Comparison of ENCODE assay signal across 9 cellular contexts in the genomic region with DNA sequence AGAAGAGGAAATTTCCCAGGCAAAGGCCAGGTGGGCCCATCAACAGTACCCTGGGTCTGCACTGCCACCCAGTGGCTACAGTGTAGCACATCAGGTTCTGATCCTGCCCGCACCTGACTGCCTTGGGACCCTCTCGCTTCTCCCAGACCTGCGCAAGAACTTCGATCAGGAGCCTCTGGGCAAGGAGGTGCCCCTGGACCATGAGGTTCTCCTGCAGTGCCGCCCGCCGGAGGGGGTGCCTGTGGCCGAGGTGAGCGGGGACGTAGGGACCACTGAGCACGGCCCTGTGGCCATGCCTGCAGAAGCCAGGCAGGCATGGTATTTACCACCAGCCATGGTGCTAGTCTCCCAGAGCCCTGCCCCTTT. TPM values are rescaled to one million over a fixed set of nuclear protein-coding genes. Genes with fewer than 3 reads are reported as not detected.
DNase-seq lines count a peak whose midpoint lies in the region; ATAC-seq and TF ChIP-seq lines count a peak whose summit lies in the region.
"Had no signal": no experiment of that assay in that cellular context is flagged by ENCODE, and none has a peak within 500 bp of the region (broad histone marks: within the 10 kb centered on the region; RNA-seq: fewer than 3 reads in every experiment).

No MANE protein-coding gene starts in this region.

- WGBS in gastroesophageal sphincter (ENCODE audit: low coverage in 1 of 2), 2 donors = 0% methylated on average over 1 of the region's 11 CpGs; no CpG with 5 or more reads in 1 of the 2 donors

- H3K27ac ChIP-seq in gastroesophageal sphincter = no peak overlapping the region
- H3K27ac ChIP-seq in CD4-positive, alpha-beta memory T cell (ENCODE audit: low read depth, low read length) = no peak overlapping the region

- no peaks in the 10 kb centered on the region for H3K4me1 Mint-ChIP-seq in CD4-positive, alpha-beta memory T cell
- H3K4me1 Mint-ChIP-seq: CD4-positive, CD25-positive, alpha-beta regulatory T cell had no signal

- no peak for TF ChIP-seq POLR2A in gastroesophageal sphincter (IDR thresholded peaks at IDR 0.05)

- POLR2A ChIA-PET in CD4-positive, alpha-beta memory T cell (lab: Charles Lee; ENCODE audit: partially characterized antibody) = no interaction called here

- peaks cover 0 to 16% of the 10 kb centered on the region in 2 donors for H3K36me3 ChIP-seq in gastroesophageal sphincter
- no peaks in the 10 kb centered on the region for H3K36me3 ChIP-seq in CD4-positive, alpha-beta memory T cell (ENCODE audit: insufficient read depth, low read length)

- TF ChIP-seq CTCF in gastroesophageal sphincter (IDR thresholded peaks at IDR 0.05) = peak in 3 of 4 experiments; percentile 79 to 80 (median 79)

- H3K4me3 Mint-ChIP-seq in CD4-positive, alpha-beta memory T cell = no peak overlapping the region
- H3K4me3 Mint-ChIP-seq: CD4-positive, CD25-positive, alpha-beta regulatory T cell had no signal

- no peaks in the 10 kb centered on the region for H3K4me1 ChIP-seq in gastroesophageal sphincter
- no peaks in the 10 kb centered on the region for H3K4me1 ChIP-seq in CD4-positive, alpha-beta memory T cell (ENCODE audit: insufficient read depth, low read length)

- intact Hi-C loops in posterior cingulate gyrus (cut with DNase I) = loop anchor here (1.0 to 2.0 kb wide), 2 partner anchors 360 to 382 kb away; no protein-coding TSS in a partner anchor
- intact Hi-C loops in CD4-positive, alpha-beta memory T cell (cut with micrococcal nuclease) = no loop called here

- ATAC-seq in gastroesophageal sphincter (peak; percentile 69), HG02678 (IDR thresholded peaks at IDR 0.05; ENCODE audit: unreplicated experiment) (no peak)

- no peak overlapping the region for H3K4me3 ChIP-seq in gastroesophageal sphincter
- H3K4me3 ChIP-seq in CD4-positive, alpha-beta memory T cell (ENCODE audit: low read length in 2 of 2) = no peak overlapping the region

- H3K27me3 ChIP-seq in gastroesophageal sphincter = no peaks in the 10 kb centered on the region
- H3K27me3 ChIP-seq in CD4-positive, alpha-beta memory T cell (ENCODE audit: insufficient read depth, low read length) = no peaks in the 10 kb centered on the region

- H3K9me3 ChIP-seq in gastroesophageal sphincter = no peaks in the 10 kb centered on the region
- H3K9me3 ChIP-seq in CD4-positive, alpha-beta memory T cell (ENCODE audit: control insufficient read depth in 1 of 2, low read length in 2 of 2) = no peaks in the 10 kb centered on the region

- no peaks in the 10 kb centered on the region for H3K36me3 Mint-ChIP-seq in CD4-positive, alpha-beta memory T cell
- H3K36me3 Mint-ChIP-seq: CD4-positive, CD25-positive, alpha-beta regulatory T cell had no signal

- H3K9me3 Mint-ChIP-seq in CD4-positive, alpha-beta memory T cell = no peaks in the 10 kb centered on the region
- H3K9me3 Mint-ChIP-seq: CD4-positive, CD25-positive, alpha-beta regulatory T cell had no signal

- no peak overlapping the region for H3K27ac Mint-ChIP-seq in CD4-positive, alpha-beta memory T cell
- H3K27ac Mint-ChIP-seq: CD4-positive, CD25-positive, alpha-beta regulatory T cell had no signal

- no peak for TF ChIP-seq EP300 in gastroesophageal sphincter (IDR thresholded peaks at IDR 0.05)

- H3K27me3 Mint-ChIP-seq in CD4-positive, alpha-beta memory T cell = peaks cover 0 to under 1% of the 10 kb centered on the region in 2 donors

- CTCF ChIA-PET in CD4-positive, alpha-beta memory T cell (lab: Charles Lee; ENCODE audit: partially characterized antibody) = interaction anchor here (1.1 to 1.3 kb wide), 4 partner anchors 8 to 365 kb away, joined by 3 to 4 read pairs (median 3); no protein-coding TSS in a partner anchor

- DNase-seq in NCI-H1105 treated with DMSO at 0.1 percent for 48 hours (lab: John Stamatoyannopoulos, UW) (peak; percentile 27), NCI-H1105 (lab: John Stamatoyannopoulos, UW) (no peak), NCI-H1092 (lab: John Stamatoyannopoulos, UW) (peak; percentile 15), activated T-cell treated with anti-CD3 and anti-CD28 coated beads for 48 hours (ENCODE audit: low read depth) (peak; percentile 30), posterior cingulate gyrus (peak in 8 of 10 donors; percentile 57 to 94 (median 68))
- no peak for DNase-seq in CD4-positive, alpha-beta memory T cell
- DNase-seq: CD4-positive, CD25-positive, alpha-beta regulatory T cell had no signal

RNA-seq across cellular contexts. Expression of a gene that starts 33.9 kb away (rescaled TPM):
- total RNA-seq in gastroesophageal sphincter = 1 to 10 TPM; 3.3 to 9.8 (median 4.9) TPM
- total RNA-seq in CD4-positive, alpha-beta memory T cell = 1 to 10 TPM; 7.0 to 9.1 TPM
- polyA plus RNA-seq in CD4-positive, alpha-beta memory T cell = 1 to 10 TPM; 8.0 to 8.5 TPM

Comparison
In these comparisons a context has a peak if more than half of its experiments do, and no peak if none do; other contexts are left out.
1. DNase-seq: peak in NCI-H1105 treated with DMSO at 0.1 percent for 48 hours (single experiment), NCI-H1092 (single experiment), activated T-cell treated with anti-CD3 and anti-CD28 coated beads for 48 hours (single experiment) and posterior cingulate gyrus (8 of 10); none in NCI-H1105 (single experiment) and CD4-positive, alpha-beta memory T cell (0 of 5).